Comparison of ENCODE assay signal across 22 cellular contexts in genomic region chr5:154333016-154333415, GRCh38.
"Had no signal": no experiment of that assay in that cellular context is flagged by ENCODE, and none has a peak within 500 bp of the region (broad histone marks: within the 10 kb centered on the region; RNA-seq: fewer than 3 reads in every experiment).

No MANE protein-coding gene starts in this region.

- ATAC-seq: activated T-cell treated with anti-CD3 and anti-CD28 coated beads, Interleukin-2, amount 50 U/mL, for 4 hours; heart left ventricle; left ventricle myocardium superior; natural killer cell; stimulated activated naive CD8-positive, alpha-beta T cell treated with anti-CD3 and anti-CD28 coated beads, Interleukin-15, Interleukin-2, amounts not matched to agents 100 U/mL and 50 U/mL, for 24 hours; upper lobe of right lung had no signal

- H3K27ac ChIP-seq: colonic mucosa, sigmoid colon, spleen, upper lobe of right lung had no signal

- H3K36me3 ChIP-seq: colonic mucosa had no signal

- H3K27me3 ChIP-seq: colonic mucosa, heart left ventricle, sigmoid colon, spleen, upper lobe of right lung had no signal

- H3K4me3 ChIP-seq: colonic mucosa, heart left ventricle, sigmoid colon, spleen, upper lobe of right lung had no signal

- FAIRE-seq: astrocyte, islet of Langerhans had no signal

- DNase-seq: activated CD4-positive, alpha-beta T cell treated with anti-CD3 and anti-CD28 coated beads for 4 hours; activated CD4-positive, alpha-beta T cell treated with anti-CD3 and anti-CD28 coated beads, Interleukin-2, amount 50 U/mL, for 48 hours; activated CD4-positive, CD25-positive, alpha-beta regulatory T cell; activated CD8-positive, alpha-beta memory T cell treated with anti-CD3 and anti-CD28 coated beads, Interleukin-2, amount 50 U/mL, for 48 hours; activated naive CD4-positive, alpha-beta T cell treated with Interleukin-2 at 50 U/mL for 16 hours; activated naive CD8-positive, alpha-beta T cell treated with anti-CD3 and anti-CD28 coated beads for 36 hours; activated T-cell treated with anti-CD3 and anti-CD28 coated beads, Interleukin-2, amount 50 U/mL, for 4 hours; central memory CD4-positive, alpha-beta T cell; colonic mucosa; endodermal cell; heart left ventricle; left ventricle myocardium superior; midbrain; natural killer cell; sigmoid colon; spleen; stimulated activated CD4-positive, alpha-beta T cell treated with anti-CD3 and anti-CD28 coated beads, Interleukin-4, amount 100 ng/mL, for 24 hours; stimulated activated naive CD8-positive, alpha-beta T cell treated with anti-CD3 and anti-CD28 coated beads, Interleukin-15, Interleukin-2, amounts not matched to agents 100 U/mL and 50 U/mL, for 24 hours; T1000; upper lobe of right lung had no signal

- H3K4me1 ChIP-seq: colonic mucosa, spleen, upper lobe of right lung had no signal

- H3K9me3 ChIP-seq: colonic mucosa, heart left ventricle, sigmoid colon, spleen, upper lobe of right lung had no signal
